1 cellular context compared by ENCODE assay signal in the genomic region with DNA sequence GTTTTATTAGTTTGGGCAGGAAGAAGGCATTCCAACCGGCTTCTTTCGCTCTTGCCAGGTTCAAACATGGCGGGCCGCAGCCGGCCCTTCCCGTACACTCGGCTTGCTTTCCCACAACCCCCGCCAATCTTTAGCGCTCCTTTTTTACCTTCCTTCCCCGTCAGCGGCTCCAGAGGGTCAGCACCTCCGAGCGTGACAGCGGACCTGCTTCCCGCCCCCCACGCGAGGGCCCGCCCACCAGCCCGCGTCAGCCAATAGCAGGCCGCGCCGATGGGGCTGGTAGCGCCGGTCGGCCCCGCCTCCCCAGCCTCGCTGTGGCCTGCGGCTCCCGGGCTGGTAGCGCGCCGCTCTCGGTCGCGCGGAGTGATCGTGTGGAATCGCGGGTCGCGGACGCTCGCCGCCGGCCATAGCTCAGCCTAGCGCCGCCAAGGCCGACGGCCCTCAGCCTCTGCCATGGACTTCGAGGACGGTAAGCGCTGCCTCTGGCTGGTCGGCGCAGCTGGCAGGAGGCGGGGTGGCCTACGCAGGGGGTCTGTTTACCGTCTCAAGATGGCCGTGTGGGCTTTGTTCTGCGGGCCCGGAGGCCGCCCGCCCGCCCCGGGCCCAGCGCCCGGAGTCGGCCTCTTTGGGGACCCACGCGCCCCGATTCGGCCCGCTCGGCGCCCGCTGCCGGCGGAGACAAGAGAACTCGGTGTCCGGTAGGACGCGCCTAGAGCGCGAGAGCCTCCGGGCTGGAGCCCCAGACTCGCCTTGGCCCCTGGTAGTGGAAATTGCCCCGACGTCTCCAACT.
TF ChIP-seq lines count a peak whose summit lies in the region.

Gene ZNF326 (plus strand): TSS at position 306 of the 790 bp plus-strand sequence. CDS start 148 bp downstream, at position 454.

TF ChIP-seq in K562, 482 proteins besides CTCF, POLR2A, EP300 and RAD21 (continued from another document and continues in another):
- TF ChIP-seq, protein P1, sequence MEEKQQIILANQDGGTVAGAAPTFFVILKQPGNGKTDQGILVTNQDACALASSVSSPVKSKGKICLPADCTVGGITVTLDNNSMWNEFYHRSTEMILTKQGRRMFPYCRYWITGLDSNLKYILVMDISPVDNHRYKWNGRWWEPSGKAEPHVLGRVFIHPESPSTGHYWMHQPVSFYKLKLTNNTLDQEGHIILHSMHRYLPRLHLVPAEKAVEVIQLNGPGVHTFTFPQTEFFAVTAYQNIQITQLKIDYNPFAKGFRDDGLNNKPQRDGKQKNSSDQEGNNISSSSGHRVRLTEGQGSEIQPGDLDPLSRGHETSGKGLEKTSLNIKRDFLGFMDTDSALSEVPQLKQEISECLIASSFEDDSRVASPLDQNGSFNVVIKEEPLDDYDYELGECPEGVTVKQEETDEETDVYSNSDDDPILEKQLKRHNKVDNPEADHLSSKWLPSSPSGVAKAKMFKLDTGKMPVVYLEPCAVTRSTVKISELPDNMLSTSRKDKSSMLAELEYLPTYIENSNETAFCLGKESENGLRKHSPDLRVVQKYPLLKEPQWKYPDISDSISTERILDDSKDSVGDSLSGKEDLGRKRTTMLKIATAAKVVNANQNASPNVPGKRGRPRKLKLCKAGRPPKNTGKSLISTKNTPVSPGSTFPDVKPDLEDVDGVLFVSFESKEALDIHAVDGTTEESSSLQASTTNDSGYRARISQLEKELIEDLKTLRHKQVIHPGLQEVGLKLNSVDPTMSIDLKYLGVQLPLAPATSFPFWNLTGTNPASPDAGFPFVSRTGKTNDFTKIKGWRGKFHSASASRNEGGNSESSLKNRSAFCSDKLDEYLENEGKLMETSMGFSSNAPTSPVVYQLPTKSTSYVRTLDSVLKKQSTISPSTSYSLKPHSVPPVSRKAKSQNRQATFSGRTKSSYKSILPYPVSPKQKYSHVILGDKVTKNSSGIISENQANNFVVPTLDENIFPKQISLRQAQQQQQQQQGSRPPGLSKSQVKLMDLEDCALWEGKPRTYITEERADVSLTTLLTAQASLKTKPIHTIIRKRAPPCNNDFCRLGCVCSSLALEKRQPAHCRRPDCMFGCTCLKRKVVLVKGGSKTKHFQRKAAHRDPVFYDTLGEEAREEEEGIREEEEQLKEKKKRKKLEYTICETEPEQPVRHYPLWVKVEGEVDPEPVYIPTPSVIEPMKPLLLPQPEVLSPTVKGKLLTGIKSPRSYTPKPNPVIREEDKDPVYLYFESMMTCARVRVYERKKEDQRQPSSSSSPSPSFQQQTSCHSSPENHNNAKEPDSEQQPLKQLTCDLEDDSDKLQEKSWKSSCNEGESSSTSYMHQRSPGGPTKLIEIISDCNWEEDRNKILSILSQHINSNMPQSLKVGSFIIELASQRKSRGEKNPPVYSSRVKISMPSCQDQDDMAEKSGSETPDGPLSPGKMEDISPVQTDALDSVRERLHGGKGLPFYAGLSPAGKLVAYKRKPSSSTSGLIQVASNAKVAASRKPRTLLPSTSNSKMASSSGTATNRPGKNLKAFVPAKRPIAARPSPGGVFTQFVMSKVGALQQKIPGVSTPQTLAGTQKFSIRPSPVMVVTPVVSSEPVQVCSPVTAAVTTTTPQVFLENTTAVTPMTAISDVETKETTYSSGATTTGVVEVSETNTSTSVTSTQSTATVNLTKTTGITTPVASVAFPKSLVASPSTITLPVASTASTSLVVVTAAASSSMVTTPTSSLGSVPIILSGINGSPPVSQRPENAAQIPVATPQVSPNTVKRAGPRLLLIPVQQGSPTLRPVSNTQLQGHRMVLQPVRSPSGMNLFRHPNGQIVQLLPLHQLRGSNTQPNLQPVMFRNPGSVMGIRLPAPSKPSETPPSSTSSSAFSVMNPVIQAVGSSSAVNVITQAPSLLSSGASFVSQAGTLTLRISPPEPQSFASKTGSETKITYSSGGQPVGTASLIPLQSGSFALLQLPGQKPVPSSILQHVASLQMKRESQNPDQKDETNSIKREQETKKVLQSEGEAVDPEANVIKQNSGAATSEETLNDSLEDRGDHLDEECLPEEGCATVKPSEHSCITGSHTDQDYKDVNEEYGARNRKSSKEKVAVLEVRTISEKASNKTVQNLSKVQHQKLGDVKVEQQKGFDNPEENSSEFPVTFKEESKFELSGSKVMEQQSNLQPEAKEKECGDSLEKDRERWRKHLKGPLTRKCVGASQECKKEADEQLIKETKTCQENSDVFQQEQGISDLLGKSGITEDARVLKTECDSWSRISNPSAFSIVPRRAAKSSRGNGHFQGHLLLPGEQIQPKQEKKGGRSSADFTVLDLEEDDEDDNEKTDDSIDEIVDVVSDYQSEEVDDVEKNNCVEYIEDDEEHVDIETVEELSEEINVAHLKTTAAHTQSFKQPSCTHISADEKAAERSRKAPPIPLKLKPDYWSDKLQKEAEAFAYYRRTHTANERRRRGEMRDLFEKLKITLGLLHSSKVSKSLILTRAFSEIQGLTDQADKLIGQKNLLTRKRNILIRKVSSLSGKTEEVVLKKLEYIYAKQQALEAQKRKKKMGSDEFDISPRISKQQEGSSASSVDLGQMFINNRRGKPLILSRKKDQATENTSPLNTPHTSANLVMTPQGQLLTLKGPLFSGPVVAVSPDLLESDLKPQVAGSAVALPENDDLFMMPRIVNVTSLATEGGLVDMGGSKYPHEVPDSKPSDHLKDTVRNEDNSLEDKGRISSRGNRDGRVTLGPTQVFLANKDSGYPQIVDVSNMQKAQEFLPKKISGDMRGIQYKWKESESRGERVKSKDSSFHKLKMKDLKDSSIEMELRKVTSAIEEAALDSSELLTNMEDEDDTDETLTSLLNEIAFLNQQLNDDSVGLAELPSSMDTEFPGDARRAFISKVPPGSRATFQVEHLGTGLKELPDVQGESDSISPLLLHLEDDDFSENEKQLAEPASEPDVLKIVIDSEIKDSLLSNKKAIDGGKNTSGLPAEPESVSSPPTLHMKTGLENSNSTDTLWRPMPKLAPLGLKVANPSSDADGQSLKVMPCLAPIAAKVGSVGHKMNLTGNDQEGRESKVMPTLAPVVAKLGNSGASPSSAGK (IDR thresholded peaks at IDR 0.05): peak; percentile 72; the same call in 1 of the 2 replicates
- TF ChIP-seq CBFA2T2 (conservative IDR thresholded peaks at IDR 0.05) (no peak), ID3 (CRISPR knock-in tag; IDR thresholded peaks at IDR 0.05) (no peak), ID3 (tag; IDR thresholded peaks at IDR 0.05) (no peak), SIRT6 (IDR thresholded peaks at IDR 0.05; ENCODE audit: low read depth, low read length) (no peak), ZNF77 (CRISPR knock-in tag; IDR thresholded peaks at IDR 0.05) (no peak), THRAP3 (IDR thresholded peaks at IDR 0.05; ENCODE audit: borderline replicate concordance) (no peak), ARID1B (IDR thresholded peaks at IDR 0.05) (no peak; the same call in 1 of the 2 replicates), ASH1L (IDR thresholded peaks at IDR 0.05; ENCODE audit: borderline replicate concordance, low read depth, partially characterized antibody) (no peak), ATF1 (CRISPR knock-in tag; IDR thresholded peaks at IDR 0.05) (no peak; the same call in 1 of the 2 replicates), ATF1 (tag; IDR thresholded peaks at IDR 0.05) (peak; percentile 90), MTA2 (IDR thresholded peaks at IDR 0.05; ENCODE audit: low read depth) (no peak), SMAD2 (IDR thresholded peaks at IDR 0.05; ENCODE audit: low read depth, low read length) (no peak), ZNF449 (CRISPR knock-in tag; IDR thresholded peaks at IDR 0.05) (no peak), SMAD3 (CRISPR knock-in tag; conservative IDR thresholded peaks at IDR 0.05) (0 out of 2 replicates have a peak, but pooled peaks have one; percentile 36), RFX1 (IDR thresholded peaks at IDR 0.05) (no peak), ARHGAP35 (IDR thresholded peaks at IDR 0.05; ENCODE audit: partially characterized antibody) (no peak)
- TF ChIP-seq, protein P2, sequence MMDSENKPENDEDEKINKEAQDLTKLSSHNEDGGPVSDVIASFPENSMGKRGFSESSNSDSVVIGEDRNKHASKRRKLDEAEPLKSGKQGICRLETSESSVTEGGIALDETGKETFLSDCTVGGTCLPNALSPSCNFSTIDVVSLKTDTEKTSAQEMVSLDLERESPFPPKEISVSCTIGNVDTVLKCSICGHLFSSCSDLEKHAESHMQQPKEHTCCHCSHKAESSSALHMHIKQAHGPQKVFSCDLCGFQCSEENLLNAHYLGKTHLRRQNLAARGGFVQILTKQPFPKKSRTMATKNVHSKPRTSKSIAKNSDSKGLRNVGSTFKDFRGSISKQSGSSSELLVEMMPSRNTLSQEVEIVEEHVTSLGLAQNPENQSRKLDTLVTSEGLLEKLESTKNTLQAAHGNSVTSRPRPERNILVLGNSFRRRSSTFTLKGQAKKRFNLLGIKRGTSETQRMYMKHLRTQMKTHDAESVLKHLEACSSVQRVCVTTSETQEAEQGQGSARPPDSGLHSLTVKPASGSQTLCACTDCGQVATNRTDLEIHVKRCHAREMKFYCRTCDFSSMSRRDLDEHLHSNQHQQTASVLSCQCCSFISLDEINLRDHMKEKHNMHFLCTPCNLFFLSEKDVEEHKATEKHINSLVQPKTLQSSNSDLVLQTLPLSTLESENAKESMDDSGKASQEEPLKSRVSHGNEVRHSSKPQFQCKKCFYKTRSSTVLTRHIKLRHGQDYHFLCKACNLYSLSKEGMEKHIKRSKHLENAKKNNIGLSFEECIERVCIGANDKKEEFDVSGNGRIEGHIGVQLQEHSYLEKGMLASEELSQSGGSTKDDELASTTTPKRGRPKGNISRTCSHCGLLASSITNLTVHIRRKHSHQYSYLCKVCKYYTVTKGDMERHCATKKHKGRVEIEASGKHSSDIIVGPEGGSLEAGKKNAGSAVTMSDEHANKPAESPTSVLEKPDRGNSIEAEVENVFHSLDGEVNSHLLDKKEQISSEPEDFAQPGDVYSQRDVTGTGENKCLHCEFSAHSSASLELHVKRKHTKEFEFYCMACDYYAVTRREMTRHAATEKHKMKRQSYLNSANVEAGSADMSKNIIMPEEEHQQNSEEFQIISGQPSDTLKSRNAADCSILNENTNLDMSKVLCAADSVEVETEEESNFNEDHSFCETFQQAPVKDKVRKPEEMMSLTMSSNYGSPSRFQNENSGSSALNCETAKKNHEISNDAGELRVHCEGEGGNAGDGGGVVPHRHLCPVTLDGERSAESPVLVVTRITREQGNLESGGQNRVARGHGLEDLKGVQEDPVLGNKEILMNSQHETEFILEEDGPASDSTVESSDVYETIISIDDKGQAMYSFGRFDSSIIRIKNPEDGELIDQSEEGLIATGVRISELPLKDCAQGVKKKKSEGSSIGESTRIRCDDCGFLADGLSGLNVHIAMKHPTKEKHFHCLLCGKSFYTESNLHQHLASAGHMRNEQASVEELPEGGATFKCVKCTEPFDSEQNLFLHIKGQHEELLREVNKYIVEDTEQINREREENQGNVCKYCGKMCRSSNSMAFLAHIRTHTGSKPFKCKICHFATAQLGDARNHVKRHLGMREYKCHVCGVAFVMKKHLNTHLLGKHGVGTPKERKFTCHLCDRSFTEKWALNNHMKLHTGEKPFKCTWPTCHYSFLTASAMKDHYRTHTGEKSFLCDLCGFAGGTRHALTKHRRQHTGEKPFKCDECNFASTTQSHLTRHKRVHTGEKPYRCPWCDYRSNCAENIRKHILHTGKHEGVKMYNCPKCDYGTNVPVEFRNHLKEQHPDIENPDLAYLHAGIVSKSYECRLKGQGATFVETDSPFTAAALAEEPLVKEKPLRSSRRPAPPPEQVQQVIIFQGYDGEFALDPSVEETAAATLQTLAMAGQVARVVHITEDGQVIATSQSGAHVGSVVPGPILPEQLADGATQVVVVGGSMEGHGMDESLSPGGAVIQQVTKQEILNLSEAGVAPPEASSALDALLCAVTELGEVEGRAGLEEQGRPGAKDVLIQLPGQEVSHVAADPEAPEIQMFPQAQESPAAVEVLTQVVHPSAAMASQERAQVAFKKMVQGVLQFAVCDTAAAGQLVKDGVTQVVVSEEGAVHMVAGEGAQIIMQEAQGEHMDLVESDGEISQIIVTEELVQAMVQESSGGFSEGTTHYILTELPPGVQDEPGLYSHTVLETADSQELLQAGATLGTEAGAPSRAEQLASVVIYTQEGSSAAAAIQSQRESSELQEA (IDR thresholded peaks at IDR 0.05; ENCODE audit: low read depth): no peak
- TF ChIP-seq, protein P3, sequence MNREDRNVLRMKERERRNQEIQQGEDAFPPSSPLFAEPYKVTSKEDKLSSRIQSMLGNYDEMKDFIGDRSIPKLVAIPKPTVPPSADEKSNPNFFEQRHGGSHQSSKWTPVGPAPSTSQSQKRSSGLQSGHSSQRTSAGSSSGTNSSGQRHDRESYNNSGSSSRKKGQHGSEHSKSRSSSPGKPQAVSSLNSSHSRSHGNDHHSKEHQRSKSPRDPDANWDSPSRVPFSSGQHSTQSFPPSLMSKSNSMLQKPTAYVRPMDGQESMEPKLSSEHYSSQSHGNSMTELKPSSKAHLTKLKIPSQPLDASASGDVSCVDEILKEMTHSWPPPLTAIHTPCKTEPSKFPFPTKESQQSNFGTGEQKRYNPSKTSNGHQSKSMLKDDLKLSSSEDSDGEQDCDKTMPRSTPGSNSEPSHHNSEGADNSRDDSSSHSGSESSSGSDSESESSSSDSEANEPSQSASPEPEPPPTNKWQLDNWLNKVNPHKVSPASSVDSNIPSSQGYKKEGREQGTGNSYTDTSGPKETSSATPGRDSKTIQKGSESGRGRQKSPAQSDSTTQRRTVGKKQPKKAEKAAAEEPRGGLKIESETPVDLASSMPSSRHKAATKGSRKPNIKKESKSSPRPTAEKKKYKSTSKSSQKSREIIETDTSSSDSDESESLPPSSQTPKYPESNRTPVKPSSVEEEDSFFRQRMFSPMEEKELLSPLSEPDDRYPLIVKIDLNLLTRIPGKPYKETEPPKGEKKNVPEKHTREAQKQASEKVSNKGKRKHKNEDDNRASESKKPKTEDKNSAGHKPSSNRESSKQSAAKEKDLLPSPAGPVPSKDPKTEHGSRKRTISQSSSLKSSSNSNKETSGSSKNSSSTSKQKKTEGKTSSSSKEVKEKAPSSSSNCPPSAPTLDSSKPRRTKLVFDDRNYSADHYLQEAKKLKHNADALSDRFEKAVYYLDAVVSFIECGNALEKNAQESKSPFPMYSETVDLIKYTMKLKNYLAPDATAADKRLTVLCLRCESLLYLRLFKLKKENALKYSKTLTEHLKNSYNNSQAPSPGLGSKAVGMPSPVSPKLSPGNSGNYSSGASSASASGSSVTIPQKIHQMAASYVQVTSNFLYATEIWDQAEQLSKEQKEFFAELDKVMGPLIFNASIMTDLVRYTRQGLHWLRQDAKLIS (CRISPR knock-in tag; IDR thresholded peaks at IDR 0.05): peak; percentile 93; the same call in 1 of the 2 replicates
- TF ChIP-seq, protein P4, sequence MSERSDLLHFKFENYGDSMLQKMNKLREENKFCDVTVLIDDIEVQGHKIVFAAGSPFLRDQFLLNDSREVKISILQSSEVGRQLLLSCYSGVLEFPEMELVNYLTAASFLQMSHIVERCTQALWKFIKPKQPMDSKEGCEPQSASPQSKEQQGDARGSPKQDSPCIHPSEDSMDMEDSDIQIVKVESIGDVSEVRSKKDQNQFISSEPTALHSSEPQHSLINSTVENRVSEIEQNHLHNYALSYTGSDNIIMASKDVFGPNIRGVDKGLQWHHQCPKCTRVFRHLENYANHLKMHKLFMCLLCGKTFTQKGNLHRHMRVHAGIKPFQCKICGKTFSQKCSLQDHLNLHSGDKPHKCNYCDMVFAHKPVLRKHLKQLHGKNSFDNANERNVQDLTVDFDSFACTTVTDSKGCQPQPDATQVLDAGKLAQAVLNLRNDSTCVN (CRISPR knock-in tag; IDR thresholded peaks at IDR 0.05): no peak
